ENCODE assay signal across 35 cellular contexts in genomic region chr12:3241621-3242020, GRCh38.
DNase-seq lines count a peak whose midpoint lies in the region; ATAC-seq, FAIRE-seq and TF ChIP-seq lines count a peak whose summit lies in the region.
"Had no signal": no experiment of that assay in that cellular context is flagged by ENCODE, and none has a peak within 500 bp of the region (broad histone marks: within the 10 kb centered on the region; RNA-seq: fewer than 3 reads in every experiment).

No MANE protein-coding gene starts in this region.

- H2BK15ac ChIP-seq in H1 (ENCODE audit: low read length), result no peak overlapping the region

- TF ChIP-seq RAD21 in H1 (IDR thresholded peaks at IDR 0.05 in 1 of 2, conservative IDR thresholded peaks at IDR 0.05 in 1 of 2; ENCODE audit: low read depth in 2 of 2, low read length in 2 of 2), result no peak

- H3K36me3 ChIP-seq in H1 (ENCODE audit: control insufficient read depth in 2 of 4, insufficient read depth in 4 of 4, low read length in 3 of 4) (no peaks in the 10 kb centered on the region), hepatocyte (replicated peaks; ENCODE audit: insufficient read depth, low read depth) (no peaks in the 10 kb centered on the region), psoas muscle (ENCODE audit: insufficient read depth in 1 of 2, low read depth in 1 of 2) (no peaks in the 10 kb centered on the region), vagina (no peaks in the 10 kb centered on the region)
- H3K36me3 ChIP-seq: lower lobe of right lung, spleen had no signal

- H2AFZ ChIP-seq in H1 (ENCODE audit: low read length) (no peak overlapping the region), hepatocyte (no peak overlapping the region)
- H2AFZ ChIP-seq: PC-9 had no signal

- H3K27me3 ChIP-seq in H1 (replicated peaks in 1 of 4; ENCODE audit: control insufficient read depth in 3 of 4, extremely low read depth in 1 of 4, insufficient read depth in 3 of 4, low read length in 3 of 4), result no peaks in the 10 kb centered on the region
- H3K27me3 ChIP-seq in hepatocyte, result no peaks in the 10 kb centered on the region
- no peaks in the 10 kb centered on the region for H3K27me3 ChIP-seq in psoas muscle (ENCODE audit: insufficient read depth in 3 of 3, low read length in 2 of 3)
- no peaks in the 10 kb centered on the region for H3K27me3 ChIP-seq in vagina
- H3K27me3 ChIP-seq: dorsolateral prefrontal cortex, gastroesophageal sphincter, spleen had no signal

- peak; percentile 83 to 89 (median 85) for ATAC-seq in psoas muscle
- ATAC-seq in stimulated activated memory B cell treated with anti-CD40 and anti-IgM and Interleukin-4, amounts not matched to agents 10 μg/mL and 1 μg/mL and 100 μg/mL, for 72 hours, result no peak
- ATAC-seq in HG02588 (IDR thresholded peaks at IDR 0.05; ENCODE audit: unreplicated experiment), result no peak
- ATAC-seq: activated T-helper 17 cell treated with anti-CD3 and anti-CD28 coated beads, Interleukin-2, amount 50 U/mL, for 72 hours; gastroesophageal sphincter; lower lobe of right lung; stimulated activated naive CD8-positive, alpha-beta T cell treated with anti-CD3 and anti-CD28 coated beads, Interleukin-15, amount 100 ng/mL, for 72 hours had no signal

- no peak overlapping the region for H3K27ac Mint-ChIP-seq in stimulated activated memory B cell treated with anti-CD40 and anti-IgM and Interleukin-4, amounts not matched to agents 10 μg/mL and 1 μg/mL and 100 μg/mL, for 72 hours
- H3K27ac Mint-ChIP-seq: activated CD4-positive, alpha-beta memory T cell treated with anti-CD3 and anti-CD28 coated beads, Interleukin-2, amount 10 ng/mL, durations not matched to agents 7 days and 5 days; activated T-helper 17 cell treated with anti-CD3 and anti-CD28 coated beads, Interleukin-2, amount 50 U/mL, for 72 hours; CD4-positive, alpha-beta memory T cell; H9; nephron; stimulated activated naive CD8-positive, alpha-beta T cell treated with anti-CD3 and anti-CD28 coated beads, Interleukin-15, amount 100 ng/mL, for 72 hours had no signal

- H4K8ac ChIP-seq in H1 (ENCODE audit: extremely low read depth, insufficient read depth, low read length), result 0 out of 2 replicates have a peak overlapping the region, but pooled peaks have one; percentile 1

- no peak overlapping the region for H2AK5ac ChIP-seq in H1 (ENCODE audit: low read depth, low read length)

- FAIRE-seq in H1 (lab: Jason Lieb, UNC), result no peak
- FAIRE-seq: islet of Langerhans, urothelium cell line had no signal

- intact Hi-C loops in psoas muscle (cut with DNase I) (no loop called here), vagina (cut with DNase I) (no loop called here)

- POLR2A ChIA-PET in H1 (lab: Charles Lee; ENCODE audit: partially characterized antibody), result interaction anchor here (1.2 kb wide), 1 partner anchor 11 kb away, joined by 4 read pairs; no protein-coding TSS in a partner anchor

- H3K56ac ChIP-seq in H1 (replicated peaks; ENCODE audit: insufficient read length, low read depth, low read length), result no peak overlapping the region

- TF ChIP-seq CTCF in H1 (IDR thresholded peaks at IDR 0.05; ENCODE audit: control extremely low read depth in 1 of 3, insufficient read depth in 1 of 3, low read depth in 1 of 3, low read length in 3 of 3), result no peak
- no peak for TF ChIP-seq CTCF in hepatocyte (IDR thresholded peaks at IDR 0.05; ENCODE audit: poor library complexity)
- TF ChIP-seq CTCF in psoas muscle (IDR thresholded peaks at IDR 0.05), result no peak
- no peak for TF ChIP-seq CTCF in vagina (IDR thresholded peaks at IDR 0.05)

- DNase-seq in HT-29 (ENCODE audit: low spot score) (peak; percentile 36), H1 (ENCODE audit: low read depth in 1 of 2, low spot score in 2 of 2) (no peak), hepatocyte (ENCODE audit: low spot score) (peak; percentile 44), psoas muscle (peak; percentile 65 to 87), NCI-H446 (lab: John Stamatoyannopoulos, UW) (no peak), vagina (ENCODE audit: extremely low spot score in 2 of 2) (no peak)
- DNase-seq: activated CD4-positive, alpha-beta memory T cell treated with anti-CD3 and anti-CD28 coated beads, Interleukin-2, amount 10 ng/mL, durations not matched to agents 7 days and 5 days; activated CD4-positive, CD25-positive, alpha-beta regulatory T cell treated with anti-CD3 and anti-CD28 coated beads, Interleukin-2, amount 50 U/mL, for 72 hours; activated CD8-positive, alpha-beta memory T cell treated with anti-CD3 and anti-CD28 coated beads, Interleukin-2, amount 50 U/mL, for 48 hours; activated naive CD4-positive, alpha-beta T cell treated with anti-CD3 and anti-CD28 coated beads, Interleukin-2, amount 50 U/mL, for 16 hours; CD4-positive, alpha-beta memory T cell; dorsolateral prefrontal cortex; EL; H9; Kasumi-1; lower lobe of right lung; MV-4-11; NCI-H1436 treated with DMSO at 0.1 percent for 48 hours; NCI-H2081 treated with DMSO at 0.1 percent for 48 hours; NCI-H2227 treated with DMSO at 0.1 percent for 48 hours; NCI-H526 treated with DMSO at 0.1 percent for 48 hours; retina; spleen; stimulated activated CD8-positive, alpha-beta memory T cell treated with anti-CD3 and anti-CD28 coated beads, Interleukin-4, amount 100 ng/mL, for 48 hours; stimulated activated naive CD8-positive, alpha-beta T cell treated with anti-CD3 and anti-CD28 coated beads, Interleukin-15, amount 100 ng/mL, for 72 hours had no signal

- H3K79me2 ChIP-seq in H1 (ENCODE audit: control insufficient read depth in 1 of 2, insufficient read depth in 2 of 2, low read length in 2 of 2) (no peaks in the 10 kb centered on the region), hepatocyte (no peaks in the 10 kb centered on the region)

- peaks cover 2 to 5% (median 3%) of the 10 kb centered on the region in 4 experiments for H3K4me1 ChIP-seq in H1 (replicated peaks in 1 of 4; ENCODE audit: control insufficient read depth in 3 of 4, insufficient read depth in 4 of 4, low read length in 3 of 4)
- H3K4me1 ChIP-seq in hepatocyte (ENCODE audit: insufficient read depth), result peaks cover 10% of the 10 kb centered on the region
- H3K4me1 ChIP-seq in psoas muscle, result peaks cover 49% of the 10 kb centered on the region
- H3K4me1 ChIP-seq in vagina, result peaks cover 25% of the 10 kb centered on the region
- H3K4me1 ChIP-seq: lower lobe of right lung had no signal

- WGBS in H1 (ENCODE audit: extremely low coverage in 1 of 2, insufficient coverage in 1 of 2, insufficient read length in 1 of 2, insufficient replicate concordance in 2 of 2, low coverage in 1 of 2, low lambda C conversion rate in 2 of 2, missing lambda C conversion rate in 1 of 2), 2 experiments, result 86% methylated on average over 12 of the region's 15 CpGs; no CpG with 5 or more reads in 1 of the 2 experiments
- 74% methylated on average over 15 of the region's 15 CpGs for WGBS in hepatocyte (ENCODE audit: low lambda C conversion rate, missing lambda C conversion rate)
- 41 to 55% (median 52%) methylated on average over 15 of the region's 15 CpGs for WGBS in psoas muscle, 3 donors

- H3K4ac ChIP-seq in H1 (replicated peaks; ENCODE audit: insufficient read length, low read depth, low read length), result no peak overlapping the region

- H3K4me2 ChIP-seq in H1 (ENCODE audit: insufficient read depth in 1 of 2, low read depth in 2 of 2, low read length in 2 of 2), result no peak overlapping the region
- H3K4me2 ChIP-seq in hepatocyte, result peak overlapping the region; percentile 62
- H3K4me2 ChIP-seq: PC-9 had no signal

- H3K14ac ChIP-seq in H1 (ENCODE audit: insufficient read length), result no peak overlapping the region

- H2BK120ac ChIP-seq in H1 (replicated peaks; ENCODE audit: low read depth, low read length), result no peak overlapping the region

- no peak overlapping the region for H3K4me3 ChIP-seq in H1 (ENCODE audit: extremely low read depth in 1 of 4, insufficient read depth in 2 of 4, low read depth in 3 of 4, low read length in 4 of 4)
- no peak overlapping the region for H3K4me3 ChIP-seq in hepatocyte
- H3K4me3 ChIP-seq in psoas muscle, result no peak overlapping the region
- H3K4me3 ChIP-seq in vagina, result no peak overlapping the region
- H3K4me3 ChIP-seq: dorsolateral prefrontal cortex, gastroesophageal sphincter, lower lobe of right lung, mucosa of descending colon, PC-9, spleen had no signal

- no peaks in the 10 kb centered on the region for H3K27me3 Mint-ChIP-seq in stimulated activated memory B cell treated with anti-CD40 and anti-IgM and Interleukin-4, amounts not matched to agents 10 μg/mL and 1 μg/mL and 100 μg/mL, for 72 hours

- H3K23me2 ChIP-seq in H1 (ENCODE audit: low read depth, low read length), result no peaks in the 10 kb centered on the region

- no peak overlapping the region; the same call in 1 of the 2 replicates for H2BK5ac ChIP-seq in H1 (ENCODE audit: low read depth, low read length)

- no peaks in the 10 kb centered on the region for H3K79me1 ChIP-seq in H1 (ENCODE audit: low read depth, low read length)

- no peak for TF ChIP-seq EP300 in H1 (IDR thresholded peaks at IDR 0.05; ENCODE audit: borderline replicate concordance in 1 of 2, low read depth in 2 of 2, low read length in 2 of 2)

- H3K4me1 Mint-ChIP-seq in stimulated activated memory B cell treated with anti-CD40 and anti-IgM and Interleukin-4, amounts not matched to agents 10 μg/mL and 1 μg/mL and 100 μg/mL, for 72 hours, result no peaks in the 10 kb centered on the region
- H3K4me1 Mint-ChIP-seq: activated CD4-positive, alpha-beta memory T cell treated with anti-CD3 and anti-CD28 coated beads, Interleukin-2, amount 10 ng/mL, durations not matched to agents 7 days and 5 days; activated T-helper 17 cell treated with anti-CD3 and anti-CD28 coated beads, Interleukin-2, amount 50 U/mL, for 72 hours; CD4-positive, alpha-beta memory T cell; stimulated activated naive CD8-positive, alpha-beta T cell treated with anti-CD3 and anti-CD28 coated beads, Interleukin-15, amount 100 ng/mL, for 72 hours had no signal

- no peak overlapping the region for H3K9ac ChIP-seq in H1 (replicated peaks in 1 of 4; ENCODE audit: extremely low read depth in 1 of 4, low read depth in 3 of 4, low read length in 3 of 4)

- H3K9me3 Mint-ChIP-seq in stimulated activated memory B cell treated with anti-CD40 and anti-IgM and Interleukin-4, amounts not matched to agents 10 μg/mL and 1 μg/mL and 100 μg/mL, for 72 hours, result no peaks in the 10 kb centered on the region
- H3K9me3 Mint-ChIP-seq: activated CD4-positive, alpha-beta memory T cell treated with anti-CD3 and anti-CD28 coated beads, Interleukin-2, amount 10 ng/mL, durations not matched to agents 7 days and 5 days; activated T-helper 17 cell treated with anti-CD3 and anti-CD28 coated beads, Interleukin-2, amount 50 U/mL, for 72 hours; nephron; stimulated activated naive CD8-positive, alpha-beta T cell treated with anti-CD3 and anti-CD28 coated beads, Interleukin-15, amount 100 ng/mL, for 72 hours had no signal

- no peaks in the 10 kb centered on the region for H4K20me1 ChIP-seq in H1 (replicated peaks in 1 of 2; ENCODE audit: control insufficient read depth in 1 of 2, insufficient read depth in 2 of 2, low read length in 2 of 2)
- no peaks in the 10 kb centered on the region for H4K20me1 ChIP-seq in hepatocyte (ENCODE audit: insufficient read depth, poor library complexity, severe bottlenecking)

- CTCF ChIA-PET in H1 (lab: Charles Lee; ENCODE audit: partially characterized antibody), result interaction anchor here (0.9 to 6.2 kb wide), 10 partner anchors 10 to 106 kb away, joined by 3 to 54 read pairs (median 8); no protein-coding TSS in a partner anchor

- H3K27ac ChIP-seq in H1 (ENCODE audit: low read depth, low read length) (no peak overlapping the region), hepatocyte (peak overlapping the region; percentile 17), psoas muscle (peak overlapping the region; percentile 82), vagina (no peak overlapping the region)
- H3K27ac ChIP-seq: gastroesophageal sphincter, lower lobe of right lung, PC-9 had no signal

- no peak overlapping the region for H2BK12ac ChIP-seq in H1 (ENCODE audit: low read depth, low read length)

- no peak overlapping the region for H3K4me3 Mint-ChIP-seq in stimulated activated memory B cell treated with anti-CD40 and anti-IgM and Interleukin-4, amounts not matched to agents 10 μg/mL and 1 μg/mL and 100 μg/mL, for 72 hours
- H3K4me3 Mint-ChIP-seq: activated CD4-positive, alpha-beta memory T cell treated with anti-CD3 and anti-CD28 coated beads, Interleukin-2, amount 10 ng/mL, durations not matched to agents 7 days and 5 days; activated T-helper 17 cell treated with anti-CD3 and anti-CD28 coated beads, Interleukin-2, amount 50 U/mL, for 72 hours; brain; CD4-positive, alpha-beta memory T cell; H9; nephron; stimulated activated naive CD8-positive, alpha-beta T cell treated with anti-CD3 and anti-CD28 coated beads, Interleukin-15, amount 100 ng/mL, for 72 hours had no signal

- H3K18ac ChIP-seq in H1 (ENCODE audit: extremely low read depth, low read length), result no peak overlapping the region

- no peaks in the 10 kb centered on the region; a peak in 1 of 4 replicates for H3K9me3 ChIP-seq in H1 (ENCODE audit: insufficient read depth in 2 of 2, low read depth in 1 of 2, low read length in 1 of 2)
- no peaks in the 10 kb centered on the region for H3K9me3 ChIP-seq in hepatocyte (ENCODE audit: low read depth)
- no peaks in the 10 kb centered on the region for H3K9me3 ChIP-seq in psoas muscle
- H3K9me3 ChIP-seq in vagina, result no peaks in the 10 kb centered on the region
- H3K9me3 ChIP-seq: gastroesophageal sphincter, lower lobe of right lung, mucosa of descending colon, spleen had no signal

- no peak overlapping the region for H4K91ac ChIP-seq in H1 (replicated peaks; ENCODE audit: insufficient read length, low read length)

- no peak overlapping the region for H3K23ac ChIP-seq in H1 (ENCODE audit: insufficient read length)

- H4K5ac ChIP-seq in H1 (ENCODE audit: insufficient read length, low read depth, low read length), result no peak overlapping the region

- no peaks in the 10 kb centered on the region for H3K36me3 Mint-ChIP-seq in stimulated activated memory B cell treated with anti-CD40 and anti-IgM and Interleukin-4, amounts not matched to agents 10 μg/mL and 1 μg/mL and 100 μg/mL, for 72 hours
- H3K36me3 Mint-ChIP-seq: CD4-positive, alpha-beta memory T cell had no signal

- H2BK20ac ChIP-seq in H1 (ENCODE audit: low read length), result no peak overlapping the region

- TF ChIP-seq POLR2A in H1 (IDR thresholded peaks at IDR 0.05; ENCODE audit: control extremely low read depth in 1 of 2, low read depth in 2 of 2, low read length in 2 of 2), result no peak
- TF ChIP-seq POLR2A in vagina (IDR thresholded peaks at IDR 0.05), result no peak

- H3K9me2 ChIP-seq in hepatocyte (replicated peaks; ENCODE audit: insufficient read depth), result no peaks in the 10 kb centered on the region

Comparison
In these comparisons a context has a peak if more than half of its experiments do, and no peak if none do; other contexts are left out.
1. DNase-seq: peak in HT-29 (single experiment), hepatocyte (single experiment) and psoas muscle (2 of 2); none in H1 (0 of 2), NCI-H446 (0 of 2) and vagina (0 of 2).
2. H3K27ac ChIP-seq: peak in hepatocyte (single experiment) and psoas muscle (single experiment); none in H1 (single experiment) and vagina (single experiment).
3. ATAC-seq: peak in psoas muscle (4 of 4); none in stimulated activated memory B cell treated with anti-CD40 and anti-IgM and Interleukin-4, amounts not matched to agents 10 μg/mL and 1 μg/mL and 100 μg/mL, for 72 hours (single experiment) and HG02588 (single experiment).